21 cellular contexts compared by ENCODE assay signal in genomic region chr3:197165890-197166289, GRCh38.
"Had no signal": no experiment of that assay in that cellular context is flagged by ENCODE, and none has a peak within 500 bp of the region (broad histone marks: within the 10 kb centered on the region; RNA-seq: fewer than 3 reads in every experiment).

No MANE protein-coding gene starts in this region.

- H3K36me3 ChIP-seq: gastroesophageal sphincter, prostate gland, right lobe of liver, thoracic aorta, transverse colon had no signal

- H3K9me3 ChIP-seq: esophagus squamous epithelium, gastroesophageal sphincter, prostate gland, right lobe of liver, spleen, thoracic aorta, transverse colon had no signal

- ATAC-seq: effector memory CD8-positive, alpha-beta T cell; gastroesophageal sphincter; left ventricle myocardium superior; natural killer cell treated with Interleukin-12 subunit alpha and Interleukin-12 subunit beta and Interleukin-15 and Interleukin-18, amount 100 ng/mL, for 72 hours; stimulated activated naive B cell treated with anti-CD40 and anti-IgM and Interleukin-4, amounts not matched to agents 10 μg/mL and 1 μg/mL and 100 μg/mL, for 72 hours; stimulated activated naive CD8-positive, alpha-beta T cell treated with anti-CD3 and anti-CD28 coated beads, Interleukin-15, amount 100 ng/mL, for 72 hours had no signal

- H3K4me1 ChIP-seq: prostate gland, spleen, transverse colon had no signal

- H3K27me3 ChIP-seq: esophagus squamous epithelium, gastroesophageal sphincter, right lobe of liver, spleen, transverse colon had no signal

- H3K27me3 Mint-ChIP-seq: effector memory CD8-positive, alpha-beta T cell; natural killer cell treated with Interleukin-12 subunit alpha and Interleukin-12 subunit beta and Interleukin-15 and Interleukin-18, amount 100 ng/mL, for 72 hours; stimulated activated naive B cell treated with anti-CD40 and anti-IgM and Interleukin-4, amounts not matched to agents 10 μg/mL and 1 μg/mL and 100 μg/mL, for 72 hours; stimulated activated naive CD8-positive, alpha-beta T cell treated with anti-CD3 and anti-CD28 coated beads, Interleukin-15, amount 100 ng/mL, for 72 hours had no signal

- DNase-seq: effector memory CD8-positive, alpha-beta T cell; esophagus squamous epithelium; foreskin fibroblast; immature natural killer cell; left ventricle myocardium superior; mesenchymal stem cell; midbrain; occipital lobe; right lobe of liver; spleen; stimulated activated CD4-positive, alpha-beta T cell treated with anti-CD3 and anti-CD28 coated beads, Interleukin-2, amount 100 ng/mL, for 24 hours; stimulated activated CD4-positive, alpha-beta T cell treated with anti-CD3 and anti-CD28 coated beads, Interleukin-4, amount 100 ng/mL, for 4 hours; stimulated activated naive B cell treated with anti-CD40 and anti-IgM and Interleukin-4, amounts not matched to agents 10 μg/mL and 1 μg/mL and 100 μg/mL, for 72 hours; stimulated activated naive CD8-positive, alpha-beta T cell treated with anti-CD3 and anti-CD28 coated beads, Interleukin-15, amount 100 ng/mL, for 72 hours; transverse colon had no signal

- H3K4me3 Mint-ChIP-seq: effector memory CD8-positive, alpha-beta T cell; immature natural killer cell; natural killer cell treated with Interleukin-12 subunit alpha and Interleukin-12 subunit beta and Interleukin-15 and Interleukin-18, amount 100 ng/mL, for 72 hours; stimulated activated naive B cell treated with anti-CD40 and anti-IgM and Interleukin-4, amounts not matched to agents 10 μg/mL and 1 μg/mL and 100 μg/mL, for 72 hours; stimulated activated naive CD8-positive, alpha-beta T cell treated with anti-CD3 and anti-CD28 coated beads, Interleukin-15, amount 100 ng/mL, for 72 hours had no signal

- H3K4me3 ChIP-seq: esophagus squamous epithelium, gastroesophageal sphincter, lung, prostate gland, right lobe of liver, spleen, thoracic aorta, transverse colon had no signal

- H3K27ac Mint-ChIP-seq: immature natural killer cell; natural killer cell treated with Interleukin-12 subunit alpha and Interleukin-12 subunit beta and Interleukin-15 and Interleukin-18, amount 100 ng/mL, for 72 hours; stimulated activated naive CD8-positive, alpha-beta T cell treated with anti-CD3 and anti-CD28 coated beads, Interleukin-15, amount 100 ng/mL, for 72 hours had no signal

- H3K27ac ChIP-seq: esophagus squamous epithelium, gastroesophageal sphincter, parathyroid adenoma, prostate gland, right lobe of liver, spleen, thoracic aorta, transverse colon had no signal

- H3K9me3 Mint-ChIP-seq: effector memory CD8-positive, alpha-beta T cell; immature natural killer cell; natural killer cell treated with Interleukin-12 subunit alpha and Interleukin-12 subunit beta and Interleukin-15 and Interleukin-18, amount 100 ng/mL, for 72 hours; stimulated activated naive B cell treated with anti-CD40 and anti-IgM and Interleukin-4, amounts not matched to agents 10 μg/mL and 1 μg/mL and 100 μg/mL, for 72 hours; stimulated activated naive CD8-positive, alpha-beta T cell treated with anti-CD3 and anti-CD28 coated beads, Interleukin-15, amount 100 ng/mL, for 72 hours had no signal

- H3K9ac ChIP-seq: parathyroid adenoma had no signal
